8 cellular contexts compared by ENCODE assay signal in the genomic region with DNA sequence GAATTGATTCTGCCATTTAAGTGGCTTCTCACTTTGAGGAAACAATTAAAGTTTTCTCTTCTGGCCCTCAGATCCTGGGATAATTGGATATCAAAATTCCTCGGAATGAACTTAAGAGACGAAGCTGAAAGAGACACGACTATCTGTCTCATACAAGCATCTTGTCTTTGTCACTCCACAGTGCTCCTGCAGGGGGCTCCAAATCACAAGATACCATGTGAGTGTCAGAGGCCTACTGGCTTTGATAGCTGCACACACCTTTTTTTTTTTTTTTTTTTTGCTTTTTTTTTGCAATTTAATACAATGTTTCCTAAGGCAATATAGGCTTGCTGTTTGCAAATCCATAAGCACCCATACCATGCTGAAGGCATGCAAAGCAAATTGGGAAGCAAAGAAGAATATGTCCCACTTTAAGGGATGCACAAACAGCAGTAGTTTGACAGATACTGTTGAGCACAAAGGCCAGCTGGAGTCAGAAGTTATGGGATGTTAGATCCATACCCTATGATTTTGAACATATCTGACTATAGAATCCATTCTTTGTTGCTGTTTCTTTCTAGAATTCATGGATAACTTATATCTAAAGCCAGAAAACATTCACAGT.
A peak's percentile ranks its signal among the peaks of the same experiment; 100 is the strongest.
DNase-seq lines count a peak whose midpoint lies in the region; ATAC-seq and TF ChIP-seq lines count a peak whose summit lies in the region.

No MANE protein-coding gene starts in this region.

- dilution Hi-C loops in mammary epithelial cell (cut with HindIII; ENCODE audit: low sequenced_read_pairs) = no loop called here

- H3K4me3 ChIP-seq in OCI-LY1 (ENCODE audit: low read depth, low read length, poor library complexity, severe bottlenecking) (no peak overlapping the region), mammary epithelial cell (replicated peaks in 1 of 3; ENCODE audit: insufficient read depth in 1 of 3, low read depth in 2 of 3, low read length in 3 of 3) (no peak overlapping the region), neuronal stem cell (ENCODE audit: low read length in 2 of 2) (no peak overlapping the region), esophagus muscularis mucosa (no peak overlapping the region)

- H4K8ac ChIP-seq in neuronal stem cell (ENCODE audit: low read depth, low read length) = no peak overlapping the region

- in situ Hi-C loops in mammary epithelial cell (cut with MboI; ENCODE audit: low sequenced_read_pairs in 2 of 2) = no loop called here

- H3K79me2 ChIP-seq in OCI-LY1 (ENCODE audit: insufficient read depth, low read length) (no peaks in the 10 kb centered on the region), mammary epithelial cell (ENCODE audit: insufficient read depth, low read length) (no peaks in the 10 kb centered on the region)

- H3K27me3 ChIP-seq in OCI-LY1 (ENCODE audit: insufficient read depth, low read length) = no peaks in the 10 kb centered on the region
- no peaks in the 10 kb centered on the region for H3K27me3 ChIP-seq in mammary epithelial cell (ENCODE audit: insufficient read depth, low read length)
- no peaks in the 10 kb centered on the region for H3K27me3 ChIP-seq in neuronal stem cell (ENCODE audit: control insufficient read depth in 3 of 3, insufficient read depth in 3 of 3, low read depth in 1 of 3, low read length in 3 of 3)
- H3K27me3 ChIP-seq in esophagus muscularis mucosa = no peaks in the 10 kb centered on the region

- no peak overlapping the region for H3K14ac ChIP-seq in neuronal stem cell (ENCODE audit: low read length)

- H3K4ac ChIP-seq in neuronal stem cell (ENCODE audit: low read length) = no peak overlapping the region

- H3K4me1 ChIP-seq in OCI-LY1 (ENCODE audit: insufficient read depth, low read length, severe bottlenecking) (no peaks in the 10 kb centered on the region), mammary epithelial cell (ENCODE audit: insufficient read depth, low read length) (no peaks in the 10 kb centered on the region), neuronal stem cell (ENCODE audit: control insufficient read depth in 2 of 2, insufficient read depth in 1 of 2, low read depth in 1 of 2, low read length in 2 of 2) (no peaks in the 10 kb centered on the region), esophagus muscularis mucosa (no peaks in the 10 kb centered on the region)

- no peak overlapping the region for H2AK5ac ChIP-seq in neuronal stem cell (ENCODE audit: low read depth, low read length)

- no peak overlapping the region for H3K18ac ChIP-seq in neuronal stem cell (ENCODE audit: low read length)

- BruUV-seq in mammary epithelial cell (replicated peaks; lab: Mats Ljungman, UMichigan) = no TSS peak

- H4K20me1 ChIP-seq in OCI-LY1 (ENCODE audit: insufficient read depth, low read length) (no peaks in the 10 kb centered on the region), mammary epithelial cell (ENCODE audit: insufficient read depth, low read length) (no peaks in the 10 kb centered on the region)

- no peak overlapping the region for H2BK15ac ChIP-seq in neuronal stem cell (ENCODE audit: low read length)

- TF ChIP-seq CTCF in OCI-LY1 (IDR thresholded peaks at IDR 0.05; ENCODE audit: low read length) (peak; percentile 74), mammary epithelial cell (conservative IDR thresholded peaks at IDR 0.05 in 1 of 2, IDR thresholded peaks at IDR 0.05 in 1 of 2; ENCODE audit: extremely low read depth in 1 of 2, insufficient read depth in 1 of 2, low read depth in 1 of 2, low read length in 2 of 2) (peak; percentile 52 to 54), esophagus muscularis mucosa (IDR thresholded peaks at IDR 0.05) (peak in 1 of 3 experiments; percentile 11)

- CTCF ChIA-PET in mammary epithelial cell (lab: Charles Lee; ENCODE audit: low non-redundant PET) = interaction anchor here (0.6 kb wide), 1 partner anchor 109 kb away, joined by 9 read pairs; no protein-coding TSS in a partner anchor

- H2BK5ac ChIP-seq in neuronal stem cell (ENCODE audit: low read length) = no peak overlapping the region

- H3K4me2 ChIP-seq in OCI-LY1 (ENCODE audit: low read length) = no peak overlapping the region
- no peak overlapping the region for H3K4me2 ChIP-seq in mammary epithelial cell (ENCODE audit: insufficient read depth, low read depth, low read length)
- H3K4me2 ChIP-seq in neuronal stem cell (ENCODE audit: insufficient read depth, low read length, poor library complexity, severe bottlenecking) = no peak overlapping the region

- no peaks in the 10 kb centered on the region for H3K36me3 ChIP-seq in OCI-LY1 (ENCODE audit: insufficient read depth, low read length)
- no peaks in the 10 kb centered on the region for H3K36me3 ChIP-seq in mammary epithelial cell (ENCODE audit: insufficient read depth, low read length)
- no peaks in the 10 kb centered on the region for H3K36me3 ChIP-seq in neuronal stem cell (replicated peaks in 1 of 2; ENCODE audit: control insufficient read depth in 2 of 2, insufficient read depth in 2 of 2, low read length in 2 of 2)
- H3K36me3 ChIP-seq in esophagus muscularis mucosa = no peaks in the 10 kb centered on the region

- no peaks in the 10 kb centered on the region for H3K9me3 ChIP-seq in OCI-LY1 (ENCODE audit: low read length)
- no peaks in the 10 kb centered on the region for H3K9me3 ChIP-seq in mammary epithelial cell (replicated peaks; ENCODE audit: insufficient read depth, low read length)
- H3K9me3 ChIP-seq in neuronal stem cell (replicated peaks in 1 of 2; ENCODE audit: control insufficient read depth in 2 of 2, insufficient read depth in 1 of 2, low read depth in 1 of 2, low read length in 2 of 2) = no peaks in the 10 kb centered on the region
- H3K9me3 ChIP-seq in esophagus muscularis mucosa = no peaks in the 10 kb centered on the region

- no peaks in the 10 kb centered on the region for H3K9me2 ChIP-seq in OCI-LY1 (ENCODE audit: low read depth, low read length)

- DNase-seq in DMS53 treated with DMSO at 0.1 percent for 48 hours (lab: John Stamatoyannopoulos, UW; ENCODE audit: unreplicated experiment) (peak; percentile 85), mammary epithelial cell (peak; percentile 32), neuronal stem cell (ENCODE audit: low spot score) (peak; percentile 50), esophagus muscularis mucosa (ENCODE audit: extremely low spot score) (no peak), 8988T (no peak)

- H3K23ac ChIP-seq in neuronal stem cell (ENCODE audit: low read depth, low read length, poor library complexity) = no peak overlapping the region

- TF ChIP-seq EP300 in esophagus muscularis mucosa (IDR thresholded peaks at IDR 0.05) = no peak

- H2BK12ac ChIP-seq in neuronal stem cell (ENCODE audit: low read length) = no peak overlapping the region

- ATAC-seq in GM19324 (IDR thresholded peaks at IDR 0.05; ENCODE audit: low FRiP score, unreplicated experiment) (peak; percentile 69), HG03135 (IDR thresholded peaks at IDR 0.05; ENCODE audit: unreplicated experiment) (peak; percentile 95)

- no peak overlapping the region for H2BK120ac ChIP-seq in neuronal stem cell (ENCODE audit: low read depth, low read length)

- no peaks in the 10 kb centered on the region for H3F3A ChIP-seq in OCI-LY1 (ENCODE audit: insufficient read depth, low read length)

- H3K79me1 ChIP-seq in neuronal stem cell (ENCODE audit: low read depth, low read length) = no peaks in the 10 kb centered on the region

- intact Hi-C loops in mammary epithelial cell (cut with micrococcal nuclease) = loop anchor here (2.0 kb wide), 1 partner anchor 20 kb away; no protein-coding TSS in a partner anchor
- intact Hi-C loops in esophagus muscularis mucosa (cut with DNase I) = no loop called here

- H3K9ac ChIP-seq in OCI-LY1 (ENCODE audit: low read length) (no peak overlapping the region), mammary epithelial cell (ENCODE audit: insufficient read depth, low read length) (no peak overlapping the region), neuronal stem cell (ENCODE audit: low read depth, low read length, poor library complexity) (no peak overlapping the region)

- H3K27ac ChIP-seq in OCI-LY1 (ENCODE audit: low read depth, low read length, poor library complexity, severe bottlenecking) (no peak overlapping the region), mammary epithelial cell (ENCODE audit: insufficient read depth, low read depth, low read length) (no peak overlapping the region), neuronal stem cell (replicated peaks; ENCODE audit: low read length) (no peak overlapping the region), esophagus muscularis mucosa (replicated peaks in 1 of 4) (no peak overlapping the region)

- no peak for TF ChIP-seq POLR2A in esophagus muscularis mucosa (IDR thresholded peaks at IDR 0.05; ENCODE audit: low read depth)

- no peak overlapping the region for H2AFZ ChIP-seq in OCI-LY1 (ENCODE audit: low read length)
- H2AFZ ChIP-seq in mammary epithelial cell (ENCODE audit: low read depth, low read length) = no peak overlapping the region
- no peak overlapping the region for H2AFZ ChIP-seq in neuronal stem cell (ENCODE audit: low read length)

- 70% methylated on average over 3 of the region's 3 CpGs for WGBS in mammary epithelial cell (ENCODE audit: low coverage, missing lambda C conversion rate)
- WGBS in neuronal stem cell (ENCODE audit: extremely low coverage in 2 of 2, insufficient read length in 2 of 2, insufficient replicate concordance in 1 of 2), 2 donors = no CpG with 5 or more reads among the region's 3 CpGs
- WGBS in esophagus muscularis mucosa = 64% methylated on average over 3 of the region's 3 CpGs

- no peak overlapping the region for H4K91ac ChIP-seq in neuronal stem cell (ENCODE audit: low read depth, low read length, poor library complexity)

Comparison
In these comparisons a context has a peak if more than half of its experiments do, and no peak if none do; other contexts are left out.
1. DNase-seq: peak in DMS53 treated with DMSO at 0.1 percent for 48 hours (single experiment), mammary epithelial cell (single experiment) and neuronal stem cell (single experiment); none in esophagus muscularis mucosa (single experiment) and 8988T (single experiment).